ENCODE assay signal across 18 cellular contexts in genomic region chr20:5592165-5592564, GRCh38. TPM values are rescaled to one million over a fixed set of nuclear protein-coding genes. Genes with fewer than 3 reads are reported as not detected.
DNase-seq lines count a peak whose midpoint lies in the region; ATAC-seq and TF ChIP-seq lines count a peak whose summit lies in the region.
"Had no signal": no experiment of that assay in that cellular context is flagged by ENCODE, and none has a peak within 500 bp of the region (broad histone marks: within the 10 kb centered on the region; RNA-seq: fewer than 3 reads in every experiment).

No MANE protein-coding gene starts in this region.

- TF ChIP-seq RAD21 in HCT116 (IDR thresholded peaks at IDR 0.05; ENCODE audit: low read depth) = no peak

- H3K9me3 Mint-ChIP-seq in T-helper 2 cell treated with Interferon-gamma antibody and Interleukin-4, amounts not matched to agents 5 μg/mL and 100 μg/mL, for 36 hours = no peaks in the 10 kb centered on the region
- H3K9me3 Mint-ChIP-seq in activated T-helper 1 cell treated with anti-CD3 and anti-CD28 coated beads, Interleukin-12 subunit alpha, Interleukin-12 subunit beta, Interleukin-2, Interleukin-4 antibody, amounts not matched to agents 30 ng/mL and 10 ng/mL and 1 ng/mL, durations not matched to agents 14 hours and 24 hours and 36 hours = no peaks in the 10 kb centered on the region
- no peaks in the 10 kb centered on the region for H3K9me3 Mint-ChIP-seq in naive thymus-derived CD4-positive, alpha-beta T cell
- H3K9me3 Mint-ChIP-seq: type B pancreatic cell had no signal

- POLR2A ChIA-PET in HCT116 (lab: Charles Lee) = no interaction called here
- POLR2A ChIA-PET in naive thymus-derived CD4-positive, alpha-beta T cell (lab: Charles Lee) = interaction anchor here (0.7 to 2.4 kb wide), 5 partner anchors 10 to 23 kb away, joined by 3 to 5 read pairs (median 3); no protein-coding TSS in a partner anchor

- no peak overlapping the region for H2AFZ ChIP-seq in HCT116 (ENCODE audit: low read depth, low read length, poor library complexity, severe bottlenecking)

- H4K20me1 ChIP-seq in HCT116 (ENCODE audit: insufficient read depth) = no peaks in the 10 kb centered on the region

- no peaks in the 10 kb centered on the region for H3K9me2 ChIP-seq in HCT116 (ENCODE audit: insufficient read depth)

- peaks cover 48% of the 10 kb centered on the region for H3K36me3 Mint-ChIP-seq in T-helper 2 cell treated with Interferon-gamma antibody and Interleukin-4, amounts not matched to agents 5 μg/mL and 100 μg/mL, for 36 hours (ENCODE audit: low read depth)
- peaks cover 42% of the 10 kb centered on the region for H3K36me3 Mint-ChIP-seq in activated T-helper 1 cell treated with anti-CD3 and anti-CD28 coated beads, Interleukin-12 subunit alpha, Interleukin-12 subunit beta, Interleukin-2, Interleukin-4 antibody, amounts not matched to agents 30 ng/mL and 10 ng/mL and 1 ng/mL, durations not matched to agents 14 hours and 24 hours and 36 hours (ENCODE audit: low read depth)
- peaks cover 0 to 26% (median 23%) of the 10 kb centered on the region in 5 donors for H3K36me3 Mint-ChIP-seq in naive thymus-derived CD4-positive, alpha-beta T cell
- H3K36me3 Mint-ChIP-seq: type B pancreatic cell had no signal

- peak overlapping the region; percentile 60 for H3K4me3 Mint-ChIP-seq in T-helper 2 cell treated with Interferon-gamma antibody and Interleukin-4, amounts not matched to agents 5 μg/mL and 100 μg/mL, for 36 hours
- peak overlapping the region; percentile 80 for H3K4me3 Mint-ChIP-seq in activated T-helper 1 cell treated with anti-CD3 and anti-CD28 coated beads, Interleukin-12 subunit alpha, Interleukin-12 subunit beta, Interleukin-2, Interleukin-4 antibody, amounts not matched to agents 30 ng/mL and 10 ng/mL and 1 ng/mL, durations not matched to agents 14 hours and 24 hours and 36 hours
- peak overlapping the region in 9 of 10 donors; percentile 21 to 87 (median 73) for H3K4me3 Mint-ChIP-seq in naive thymus-derived CD4-positive, alpha-beta T cell
- H3K4me3 Mint-ChIP-seq: type B pancreatic cell had no signal

- peaks cover 58% of the 10 kb centered on the region for H3K4me1 Mint-ChIP-seq in T-helper 2 cell treated with Interferon-gamma antibody and Interleukin-4, amounts not matched to agents 5 μg/mL and 100 μg/mL, for 36 hours (ENCODE audit: low read depth)
- H3K4me1 Mint-ChIP-seq in activated T-helper 1 cell treated with anti-CD3 and anti-CD28 coated beads, Interleukin-12 subunit alpha, Interleukin-12 subunit beta, Interleukin-2, Interleukin-4 antibody, amounts not matched to agents 30 ng/mL and 10 ng/mL and 1 ng/mL, durations not matched to agents 14 hours and 24 hours and 36 hours (ENCODE audit: low read depth) = peaks cover 68% of the 10 kb centered on the region
- H3K4me1 Mint-ChIP-seq in naive thymus-derived CD4-positive, alpha-beta T cell = peaks cover 17 to 85% (median 75%) of the 10 kb centered on the region in 7 donors

- peaks cover 22% of the 10 kb centered on the region for H3K79me2 ChIP-seq in HCT116 (ENCODE audit: insufficient read depth, low read length)

- no peak for TF ChIP-seq POLR2A in HCT116 (IDR thresholded peaks at IDR 0.05; ENCODE audit: borderline replicate concordance, extremely low read depth, insufficient read depth, insufficient read length)

- H3K27ac Mint-ChIP-seq in T-helper 2 cell treated with Interferon-gamma antibody and Interleukin-4, amounts not matched to agents 5 μg/mL and 100 μg/mL, for 36 hours = peak overlapping the region; percentile 95
- peak overlapping the region; percentile 77 for H3K27ac Mint-ChIP-seq in activated T-helper 1 cell treated with anti-CD3 and anti-CD28 coated beads, Interleukin-12 subunit alpha, Interleukin-12 subunit beta, Interleukin-2, Interleukin-4 antibody, amounts not matched to agents 30 ng/mL and 10 ng/mL and 1 ng/mL, durations not matched to agents 14 hours and 24 hours and 36 hours
- H3K27ac Mint-ChIP-seq in naive thymus-derived CD4-positive, alpha-beta T cell = peak overlapping the region; percentile 40 to 98 (median 84)
- H3K27ac Mint-ChIP-seq: type B pancreatic cell had no signal

- no peaks in the 10 kb centered on the region for H3K27me3 ChIP-seq in HCT116 (ENCODE audit: insufficient read depth, low read length)
- H3K27me3 ChIP-seq in naive thymus-derived CD4-positive, alpha-beta T cell (ENCODE audit: control insufficient read depth in 2 of 2, insufficient read depth in 2 of 2, low read length in 2 of 2) = no peaks in the 10 kb centered on the region

- CTCF ChIA-PET in HCT116 (lab: Charles Lee) = no interaction called here
- CTCF ChIA-PET in naive thymus-derived CD4-positive, alpha-beta T cell (lab: Charles Lee) = interaction anchor here (0.7 to 1.4 kb wide), 2 partner anchors 20 to 196 kb away, joined by 3 to 4 read pairs; no protein-coding TSS in a partner anchor

- peaks cover 18 to 29% of the 10 kb centered on the region in 2 experiments; a peak in 3 of 4 replicates for H3K36me3 ChIP-seq in HCT116 (ENCODE audit: control insufficient read depth in 1 of 2, insufficient read depth in 2 of 2, low read length in 2 of 2)
- H3K36me3 ChIP-seq in naive thymus-derived CD4-positive, alpha-beta T cell (ENCODE audit: control insufficient read depth in 2 of 3, insufficient read depth in 3 of 3, low read length in 3 of 3) = peaks cover 0 to 17% (median 4%) of the 10 kb centered on the region in 3 experiments

- no peak overlapping the region for H3K27ac ChIP-seq in HCT116 (ENCODE audit: low read depth, low read length)
- H3K27ac ChIP-seq in naive thymus-derived CD4-positive, alpha-beta T cell (ENCODE audit: low read depth, low read length) = peak overlapping the region; percentile 71
- H3K27ac ChIP-seq: 22Rv1 had no signal

- no peak for TF ChIP-seq CTCF in HCT116 (IDR thresholded peaks at IDR 0.05 in 2 of 3, conservative IDR thresholded peaks at IDR 0.05 in 1 of 3; ENCODE audit: borderline replicate concordance in 1 of 3, insufficient read depth in 1 of 3, low read depth in 2 of 3, low read length in 2 of 3)

- intact Hi-C loops in HCT116 (cut with micrococcal nuclease) = no loop called here
- intact Hi-C loops in activated T-helper 1 cell treated with anti-CD3 and anti-CD28 coated beads, Interleukin-12 subunit alpha, Interleukin-12 subunit beta, Interleukin-2, Interleukin-4 antibody, amounts not matched to agents 30 ng/mL and 10 ng/mL and 1 ng/mL, durations not matched to agents 14 hours and 24 hours and 36 hours (cut with micrococcal nuclease) = loop anchor here (2.0 to 5.0 kb wide), 3 partner anchors 21 to 360 kb away; partner anchors contain the start of genes MCM8, SHLD1 and TRMT6
- intact Hi-C loops in naive thymus-derived CD4-positive, alpha-beta T cell (cut with micrococcal nuclease) = loop anchor here in 1 of 2 donors (1.0 to 10.0 kb wide), 2 partner anchors 23 to 467 kb away; partner anchors contain the start of gene CDS2
- intact Hi-C loops in posterior cingulate gyrus (cut with DNase I) = no loop called here

- H3K27me3 Mint-ChIP-seq in T-helper 2 cell treated with Interferon-gamma antibody and Interleukin-4, amounts not matched to agents 5 μg/mL and 100 μg/mL, for 36 hours (ENCODE audit: low read depth) = no peaks in the 10 kb centered on the region
- H3K27me3 Mint-ChIP-seq in activated T-helper 1 cell treated with anti-CD3 and anti-CD28 coated beads, Interleukin-12 subunit alpha, Interleukin-12 subunit beta, Interleukin-2, Interleukin-4 antibody, amounts not matched to agents 30 ng/mL and 10 ng/mL and 1 ng/mL, durations not matched to agents 14 hours and 24 hours and 36 hours (ENCODE audit: insufficient read depth) = no peaks in the 10 kb centered on the region
- no peaks in the 10 kb centered on the region for H3K27me3 Mint-ChIP-seq in naive thymus-derived CD4-positive, alpha-beta T cell
- H3K27me3 Mint-ChIP-seq: type B pancreatic cell had no signal

- no peaks in the 10 kb centered on the region for H3K4me1 ChIP-seq in HCT116 (ENCODE audit: control insufficient read depth in 1 of 2, insufficient read depth in 2 of 2, low read length in 2 of 2)
- H3K4me1 ChIP-seq in naive thymus-derived CD4-positive, alpha-beta T cell (ENCODE audit: control insufficient read depth in 2 of 2, insufficient read depth in 2 of 2, low read length in 2 of 2) = peaks cover 21 to 71% of the 10 kb centered on the region in 2 donors

- H3K9ac ChIP-seq in HCT116 (ENCODE audit: low read length) = no peak overlapping the region

- no peak for DNase-seq in T-helper 2 cell treated with Interferon-gamma antibody and Interleukin-4, amounts not matched to agents 5 μg/mL and 100 μg/mL, for 36 hours (ENCODE audit: low spot score)
- DNase-seq in T-helper 2 cell (no peak), HCT116 (ENCODE audit: low read depth, low spot score) (no peak), AML-193 (lab: John Stamatoyannopoulos, UW) (no peak), NCI-H1417 (lab: John Stamatoyannopoulos, UW) (no peak), posterior cingulate gyrus (no peak)
- DNase-seq in activated T-helper 1 cell treated with anti-CD3 and anti-CD28 coated beads, Interleukin-12 subunit alpha, Interleukin-12 subunit beta, Interleukin-2, Interleukin-4 antibody, amounts not matched to agents 30 ng/mL and 10 ng/mL and 1 ng/mL, durations not matched to agents 14 hours and 24 hours and 36 hours (ENCODE audit: low spot score) = no peak
- no peak for DNase-seq in naive thymus-derived CD4-positive, alpha-beta T cell
- DNase-seq: C1 segment of cervical spinal cord, DMS53, Kasumi-1, NCI-H1417 treated with DMSO at 0.1 percent for 48 hours, NCI-H2171, NCI-H774, small intestine had no signal

- no peak overlapping the region for H3K4me2 ChIP-seq in HCT116 (ENCODE audit: low read length)

- ATAC-seq in HCT116 = no peak
- ATAC-seq in naive thymus-derived CD4-positive, alpha-beta T cell = no peak
- ATAC-seq: Panc1 had no signal

- H3K4me3 ChIP-seq in HCT116 (replicated peaks in 1 of 2; ENCODE audit: low read depth in 1 of 2, low read length in 2 of 2) = no peak overlapping the region
- H3K4me3 ChIP-seq in naive thymus-derived CD4-positive, alpha-beta T cell (ENCODE audit: low read length) = no peak overlapping the region

- RAD21 ChIA-PET in HCT116 (lab: Charles Lee; ENCODE audit: low non-redundant PET in 1 of 2, low total read pairs in 2 of 2, uncharacterized antibody in 2 of 2, unreplicated experiment in 2 of 2) = no interaction called here

- H3K9me3 ChIP-seq in HCT116 (ENCODE audit: control insufficient read depth in 1 of 2, insufficient read depth in 1 of 2, low read depth in 1 of 2, low read length in 2 of 2) = no peaks in the 10 kb centered on the region
- no peaks in the 10 kb centered on the region for H3K9me3 ChIP-seq in naive thymus-derived CD4-positive, alpha-beta T cell (ENCODE audit: control insufficient read depth in 2 of 3, low read length in 3 of 3)

- TSS peak; percentile 11 for BruUV-seq in HCT116 (replicated peaks; lab: Mats Ljungman, UMichigan)

TF ChIP-seq in HCT116, 20 proteins besides CTCF, POLR2A, EP300 and RAD21 (continues in another document):
- no peak for TF ChIP-seq CEBPB (IDR thresholded peaks at IDR 0.05; ENCODE audit: low read depth)

RNA-seq across cellular contexts. Expression of gene GPCPD1, which starts 18.6 kb away (rescaled TPM):
- 20.8 TPM for total RNA-seq in HCT116 (2021; ENCODE audit: unreplicated experiment)
- polyA plus RNA-seq in HCT116 (2012) = 9.2 and 9.7 TPM in 2 replicates
- 38.0 and 39.6 TPM in 2 replicates for total RNA-seq in activated T-helper 1 cell treated with anti-CD3 and anti-CD28 coated beads, Interleukin-12 subunit alpha, Interleukin-12 subunit beta, Interleukin-2, Interleukin-4 antibody, amounts not matched to agents 30 ng/mL and 10 ng/mL and 1 ng/mL, durations not matched to agents 14 hours and 24 hours and 36 hours
- total RNA-seq in naive thymus-derived CD4-positive, alpha-beta T cell = 100 to 1,000 TPM in 2 of 5 experiments, 10 to 100 TPM in 3; 27.9 to 208 (median 76.5) TPM
- polyA plus RNA-seq in naive thymus-derived CD4-positive, alpha-beta T cell = 10 to 100 TPM; 24.8 to 37.1 TPM
